ENCODE assay signal across 13 cellular contexts in the genomic region with DNA sequence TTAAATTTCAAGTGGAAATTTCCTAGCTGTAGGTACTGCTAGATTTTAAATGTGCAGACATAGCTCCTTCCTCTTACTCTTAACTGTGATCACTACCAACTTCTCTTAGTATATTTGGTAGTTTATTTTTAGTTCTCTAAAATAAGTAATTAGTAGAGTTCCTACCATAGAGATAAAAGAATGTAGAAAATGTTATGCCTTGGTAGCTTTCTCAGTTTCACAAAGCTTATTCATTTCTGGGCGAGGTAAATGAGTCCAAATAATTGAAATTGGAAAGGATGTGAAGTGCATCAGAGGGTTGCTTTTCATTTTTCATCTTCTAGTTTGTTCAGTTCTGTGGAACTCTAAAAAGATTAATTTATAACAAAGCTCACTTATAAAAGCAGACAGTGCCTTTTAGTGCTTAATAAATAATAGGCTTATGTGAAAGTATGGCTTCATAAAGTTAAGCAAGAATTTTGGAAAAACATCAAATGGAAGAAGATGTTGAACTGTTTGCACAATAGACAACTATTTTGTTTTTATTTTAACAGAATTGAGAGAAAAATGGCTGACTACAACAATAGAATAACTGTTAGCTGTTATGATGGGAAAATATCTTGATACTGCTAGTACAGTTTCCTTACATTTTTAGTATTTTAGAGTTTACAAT.
DNase-seq lines count a peak whose midpoint lies in the region; ATAC-seq and TF ChIP-seq lines count a peak whose summit lies in the region.
"Had no signal": no experiment of that assay in that cellular context is flagged by ENCODE, and none has a peak within 500 bp of the region (broad histone marks: within the 10 kb centered on the region; RNA-seq: fewer than 3 reads in every experiment).

No MANE protein-coding gene starts in this region.

- POLR2A ChIA-PET in OCI-LY7 (lab: Charles Lee) = interaction anchor here (0.5 to 1.7 kb wide), 4 partner anchors 21 to 648 kb away, joined by 3 to 4 read pairs (median 3); no protein-coding TSS in a partner anchor

- H3K9me2 ChIP-seq in OCI-LY7 (ENCODE audit: insufficient read depth, low read length) = no peaks in the 10 kb centered on the region

- peaks cover 3% of the 10 kb centered on the region for H3K9me3 Mint-ChIP-seq in activated naive CD8-positive, alpha-beta T cell treated with anti-CD3 and anti-CD28 coated beads, Interleukin-2, amount 50 U/mL, for 24 hours
- H3K9me3 Mint-ChIP-seq in activated naive CD8-positive, alpha-beta T cell treated with anti-CD3 and anti-CD28 coated beads for 36 hours = no peaks in the 10 kb centered on the region
- no peaks in the 10 kb centered on the region for H3K9me3 Mint-ChIP-seq in neural progenitor cell

- TF ChIP-seq POLR2A in right lobe of liver (IDR thresholded peaks at IDR 0.05) = no peak

- H2AFZ ChIP-seq in OCI-LY7 (ENCODE audit: low read length) = no peak overlapping the region
- H2AFZ ChIP-seq in neural progenitor cell (replicated peaks) = no peak overlapping the region

- WGBS in right lobe of liver (ENCODE audit: insufficient coverage, low coverage, low lambda C conversion rate, missing lambda C conversion rate) = 71% methylated on average over 1 of the region's 1 CpG

- H3K36me3 ChIP-seq in OCI-LY7 (ENCODE audit: insufficient read depth, low read length) (no peaks in the 10 kb centered on the region), neural progenitor cell (no peaks in the 10 kb centered on the region), right lobe of liver (no peaks in the 10 kb centered on the region)

- no peak overlapping the region for H3K27ac Mint-ChIP-seq in activated naive CD8-positive, alpha-beta T cell treated with anti-CD3 and anti-CD28 coated beads, Interleukin-2, amount 50 U/mL, for 24 hours
- H3K27ac Mint-ChIP-seq in activated naive CD8-positive, alpha-beta T cell treated with anti-CD3 and anti-CD28 coated beads for 36 hours = no peak overlapping the region
- H3K27ac Mint-ChIP-seq in neural progenitor cell = no peak overlapping the region

- H3K9me3 ChIP-seq in OCI-LY7 (ENCODE audit: low read length) = no peaks in the 10 kb centered on the region
- no peaks in the 10 kb centered on the region for H3K9me3 ChIP-seq in neural progenitor cell (ENCODE audit: low read depth)
- no peaks in the 10 kb centered on the region for H3K9me3 ChIP-seq in right lobe of liver
- H3K9me3 ChIP-seq: esophagus squamous epithelium had no signal

- TF ChIP-seq CTCF in OCI-LY7 (conservative IDR thresholded peaks at IDR 0.05; ENCODE audit: low read length) (no peak), neural progenitor cell (IDR thresholded peaks at IDR 0.05) (no peak), right lobe of liver (IDR thresholded peaks at IDR 0.05) (no peak)

- no peaks in the 10 kb centered on the region for H3K27me3 Mint-ChIP-seq in activated naive CD8-positive, alpha-beta T cell treated with anti-CD3 and anti-CD28 coated beads, Interleukin-2, amount 50 U/mL, for 24 hours
- no peaks in the 10 kb centered on the region for H3K27me3 Mint-ChIP-seq in activated naive CD8-positive, alpha-beta T cell treated with anti-CD3 and anti-CD28 coated beads for 36 hours
- H3K27me3 Mint-ChIP-seq in neural progenitor cell (ENCODE audit: insufficient read depth, low read depth) = no peaks in the 10 kb centered on the region

- no peaks in the 10 kb centered on the region for H3K27me3 ChIP-seq in neural progenitor cell
- H3K27me3 ChIP-seq in right lobe of liver = no peaks in the 10 kb centered on the region
- H3K27me3 ChIP-seq: esophagus squamous epithelium had no signal

- H3K9ac ChIP-seq in neural progenitor cell = no peak overlapping the region

- H3K4me1 Mint-ChIP-seq in activated naive CD8-positive, alpha-beta T cell treated with anti-CD3 and anti-CD28 coated beads, Interleukin-2, amount 50 U/mL, for 24 hours = peaks cover 33% of the 10 kb centered on the region
- H3K4me1 Mint-ChIP-seq in activated naive CD8-positive, alpha-beta T cell treated with anti-CD3 and anti-CD28 coated beads for 36 hours = peaks cover 22% of the 10 kb centered on the region
- H3K4me1 Mint-ChIP-seq in neural progenitor cell = no peaks in the 10 kb centered on the region

- H3K4me2 ChIP-seq in OCI-LY7 (ENCODE audit: low read length) = no peak overlapping the region
- no peak overlapping the region for H3K4me2 ChIP-seq in neural progenitor cell

- H4K20me1 ChIP-seq in OCI-LY7 (ENCODE audit: insufficient read depth, low read length) (0 out of 2 replicates have a peak, but pooled peaks cover 3% of the 10 kb centered on the region), neural progenitor cell (ENCODE audit: low read depth) (no peaks in the 10 kb centered on the region)

- H3K79me2 ChIP-seq in OCI-LY7 (ENCODE audit: insufficient read depth, low read depth, low read length) (no peaks in the 10 kb centered on the region), neural progenitor cell (ENCODE audit: low read depth) (no peaks in the 10 kb centered on the region)

- CTCF ChIA-PET in OCI-LY7 (lab: Charles Lee; ENCODE audit: unreplicated experiment) = no interaction called here

- intact Hi-C loops in OCI-LY7 (cut with micrococcal nuclease; ENCODE audit: unreplicated experiment) = loop anchor here (5.0 to 10.0 kb wide), 3 partner anchors 439 to 1116 kb away; no protein-coding TSS in a partner anchor
- intact Hi-C loops in right lobe of liver (cut with DNase I) = no loop called here

- H3K27ac ChIP-seq in OCI-LY7 (ENCODE audit: low read depth, low read length, poor library complexity, severe bottlenecking) (no peak overlapping the region), neural progenitor cell (no peak overlapping the region), right lobe of liver (no peak overlapping the region)
- H3K27ac ChIP-seq: esophagus squamous epithelium had no signal

- H3K4me3 ChIP-seq in OCI-LY7 (ENCODE audit: low read depth, low read length, poor library complexity, severe bottlenecking) = no peak overlapping the region
- no peak overlapping the region for H3K4me3 ChIP-seq in neural progenitor cell
- no peak overlapping the region for H3K4me3 ChIP-seq in right lobe of liver
- H3K4me3 ChIP-seq: esophagus squamous epithelium had no signal

- no peak overlapping the region for H3K4me3 Mint-ChIP-seq in activated naive CD8-positive, alpha-beta T cell treated with anti-CD3 and anti-CD28 coated beads, Interleukin-2, amount 50 U/mL, for 24 hours
- H3K4me3 Mint-ChIP-seq in activated naive CD8-positive, alpha-beta T cell treated with anti-CD3 and anti-CD28 coated beads for 36 hours = no peak overlapping the region
- no peak overlapping the region for H3K4me3 Mint-ChIP-seq in neural progenitor cell

- ATAC-seq in activated naive CD8-positive, alpha-beta T cell treated with anti-CD3 and anti-CD28 coated beads, Interleukin-2, amount 50 U/mL, for 24 hours = peak; percentile 66
- ATAC-seq in HG02642 (IDR thresholded peaks at IDR 0.05; ENCODE audit: poor library complexity, unreplicated experiment) (peak; percentile 84), HG03469 (IDR thresholded peaks at IDR 0.05; ENCODE audit: unreplicated experiment) (peak; percentile 56), right lobe of liver (no peak)
- ATAC-seq: HepG2 had no signal

- no TSS peak for BruUV-seq in OCI-LY7 (replicated peaks; lab: Mats Ljungman, UMichigan)

- H3K36me3 Mint-ChIP-seq in activated naive CD8-positive, alpha-beta T cell treated with anti-CD3 and anti-CD28 coated beads, Interleukin-2, amount 50 U/mL, for 24 hours (ENCODE audit: low read depth) = peaks cover 7% of the 10 kb centered on the region
- H3K36me3 Mint-ChIP-seq in activated naive CD8-positive, alpha-beta T cell treated with anti-CD3 and anti-CD28 coated beads for 36 hours = peaks cover 16% of the 10 kb centered on the region
- H3K36me3 Mint-ChIP-seq in neural progenitor cell = peaks cover 6% of the 10 kb centered on the region

- H3K4me1 ChIP-seq in OCI-LY7 (ENCODE audit: insufficient read depth, low read length, poor library complexity, severe bottlenecking) = peaks cover 3% of the 10 kb centered on the region
- peaks cover under 1% of the 10 kb centered on the region for H3K4me1 ChIP-seq in neural progenitor cell
- H3K4me1 ChIP-seq in right lobe of liver = no peaks in the 10 kb centered on the region

- H3F3A ChIP-seq in neural progenitor cell (ENCODE audit: low read depth) = no peaks in the 10 kb centered on the region

- no peak for DNase-seq in activated naive CD8-positive, alpha-beta T cell treated with anti-CD3 and anti-CD28 coated beads, Interleukin-2, amount 50 U/mL, for 24 hours
- no peak for DNase-seq in activated naive CD8-positive, alpha-beta T cell treated with anti-CD3 and anti-CD28 coated beads for 36 hours
- DNase-seq in OCI-LY7 (ENCODE audit: low spot score) (no peak), neural progenitor cell (ENCODE audit: low spot score) (no peak), right lobe of liver (no peak), NCI-H128 (lab: John Stamatoyannopoulos, UW; ENCODE audit: unreplicated experiment) (no peak)
- DNase-seq: esophagus squamous epithelium; NCI-H2029; nucleus accumbens; stimulated activated CD4-positive, alpha-beta T cell treated with anti-CD3 and anti-CD28 coated beads, Interleukin-2, amount 100 ng/mL, for 24 hours had no signal

Comparison
In these comparisons a context has a peak if more than half of its experiments do, and no peak if none do; other contexts are left out.
1. ATAC-seq: peak in activated naive CD8-positive, alpha-beta T cell treated with anti-CD3 and anti-CD28 coated beads, Interleukin-2, amount 50 U/mL, for 24 hours (single experiment), HG02642 (single experiment) and HG03469 (single experiment); none in right lobe of liver (0 of 4).